Comparison of ENCODE assay signal across 11 cellular contexts in genomic region chr12:26863515-26863914, GRCh38.
DNase-seq lines count a peak whose midpoint lies in the region; ATAC-seq and TF ChIP-seq lines count a peak whose summit lies in the region.
"Had no signal": no experiment of that assay in that cellular context is flagged by ENCODE, and none has a peak within 500 bp of the region (broad histone marks: within the 10 kb centered on the region; RNA-seq: fewer than 3 reads in every experiment).

No MANE protein-coding gene starts in this region.

- H3K4me3 ChIP-seq in brain microvascular endothelial cell (ENCODE audit: low read depth, low read length) = no peak overlapping the region
- no peak overlapping the region for H3K4me3 ChIP-seq in retinal pigment epithelial cell (ENCODE audit: low read length)
- H3K4me3 ChIP-seq: BLaER1 had no signal

- DNase-seq in activated CD4-positive, alpha-beta T cell treated with anti-CD3 and anti-CD28 coated beads for 48 hours = peak; percentile 17
- DNase-seq in activated CD4-positive, alpha-beta T cell treated with anti-CD3 and anti-CD28 coated beads for 1 hour = no peak
- DNase-seq in NAMALWA (ENCODE audit: low spot score) (peak; percentile 76), brain microvascular endothelial cell (no peak), retinal pigment epithelial cell (ENCODE audit: low read depth) (no peak)
- no peak for DNase-seq in central memory CD4-positive, alpha-beta T cell
- DNase-seq in activated CD4-positive, alpha-beta T cell treated with anti-CD3 and anti-CD28 coated beads, Interleukin-2, amount 50 U/mL, for 48 hours = no peak
- DNase-seq: cortex of kidney had no signal

- H3K27me3 ChIP-seq in brain microvascular endothelial cell (replicated peaks) = no peaks in the 10 kb centered on the region
- H3K27me3 ChIP-seq: BLaER1 had no signal

- no peak for ATAC-seq in HG02571 (IDR thresholded peaks at IDR 0.05; ENCODE audit: unreplicated experiment)
- ATAC-seq: Right ventricle myocardium inferior had no signal

- in situ Hi-C loops in brain microvascular endothelial cell (cut with HindIII; ENCODE audit: low pct_ligation_motif_present, low sequenced_read_pairs) = no loop called here

- H3K27ac ChIP-seq in brain microvascular endothelial cell = no peak overlapping the region
- H3K27ac ChIP-seq: BLaER1 had no signal

- TF ChIP-seq CTCF in brain microvascular endothelial cell (IDR thresholded peaks at IDR 0.05; ENCODE audit: low read depth, low read length, missing control alignments) (peak; percentile 64), retinal pigment epithelial cell (conservative IDR thresholded peaks at IDR 0.05; ENCODE audit: low read depth, low read length) (peak; percentile 58)

- H3K36me3 ChIP-seq in brain microvascular endothelial cell (replicated peaks) = no peaks in the 10 kb centered on the region
- H3K36me3 ChIP-seq: BLaER1 had no signal

Comparison
In these comparisons a context has a peak if more than half of its experiments do, and no peak if none do; other contexts are left out.
1. DNase-seq: peak in activated CD4-positive, alpha-beta T cell treated with anti-CD3 and anti-CD28 coated beads for 48 hours (single experiment) and NAMALWA (single experiment); none in activated CD4-positive, alpha-beta T cell treated with anti-CD3 and anti-CD28 coated beads for 1 hour (single experiment), brain microvascular endothelial cell (single experiment), retinal pigment epithelial cell (single experiment), central memory CD4-positive, alpha-beta T cell (single experiment) and activated CD4-positive, alpha-beta T cell treated with anti-CD3 and anti-CD28 coated beads, Interleukin-2, amount 50 U/mL, for 48 hours (0 of 2).